ENCODE assay signal across 1 cellular context in genomic region chr3:150177673-150178378, GRCh38.
TF ChIP-seq lines count a peak whose summit lies in the region.

No MANE protein-coding gene starts in this region.

TF ChIP-seq in HepG2, 621 proteins besides CTCF, POLR2A, EP300 and RAD21 (continued from another document):
- TF ChIP-seq KLF6 (CRISPR knock-in tag; IDR thresholded peaks at IDR 0.05) (no peak), NAIF1 (CRISPR knock-in tag; IDR thresholded peaks at IDR 0.05; ENCODE audit: borderline replicate concordance) (no peak), BCLAF1 (IDR thresholded peaks at IDR 0.05) (no peak), CREB3 (CRISPR knock-in tag; IDR thresholded peaks at IDR 0.05) (no peak), HMGXB3 (CRISPR knock-in tag; IDR thresholded peaks at IDR 0.05; ENCODE audit: borderline replicate concordance) (no peak), TCF7 (IDR thresholded peaks at IDR 0.05; ENCODE audit: low read depth) (no peak), ZNF562 (CRISPR knock-in tag; IDR thresholded peaks at IDR 0.05; ENCODE audit: borderline replicate concordance) (no peak), HNF1A (IDR thresholded peaks at IDR 0.05; ENCODE audit: low read depth) (no peak), HNF1A (CRISPR knock-in tag; IDR thresholded peaks at IDR 0.05; ENCODE audit: borderline replicate concordance) (no peak), CBX5 (CRISPR knock-in tag; IDR thresholded peaks at IDR 0.05; ENCODE audit: borderline replicate concordance) (no peak), RERE (CRISPR knock-in tag; IDR thresholded peaks at IDR 0.05; ENCODE audit: low read depth) (no peak), PATZ1 (CRISPR knock-in tag; IDR thresholded peaks at IDR 0.05) (no peak), ZSCAN30 (CRISPR knock-in tag; IDR thresholded peaks at IDR 0.05) (no peak), NFE2L1 (CRISPR knock-in tag; IDR thresholded peaks at IDR 0.05; ENCODE audit: borderline replicate concordance) (no peak), KDM5A (IDR thresholded peaks at IDR 0.05; ENCODE audit: borderline replicate concordance, low read length) (no peak), HNF4G (IDR thresholded peaks at IDR 0.05; ENCODE audit: borderline replicate concordance, low read depth, low read length) (no peak), HNF4G (CRISPR knock-in tag; IDR thresholded peaks at IDR 0.05; ENCODE audit: borderline replicate concordance, low read depth) (no peak)
TF ChIP-seq in HepG2: peak in this region for 0.
